Comparison of ENCODE assay signal across 20 cellular contexts in the genomic region with DNA sequence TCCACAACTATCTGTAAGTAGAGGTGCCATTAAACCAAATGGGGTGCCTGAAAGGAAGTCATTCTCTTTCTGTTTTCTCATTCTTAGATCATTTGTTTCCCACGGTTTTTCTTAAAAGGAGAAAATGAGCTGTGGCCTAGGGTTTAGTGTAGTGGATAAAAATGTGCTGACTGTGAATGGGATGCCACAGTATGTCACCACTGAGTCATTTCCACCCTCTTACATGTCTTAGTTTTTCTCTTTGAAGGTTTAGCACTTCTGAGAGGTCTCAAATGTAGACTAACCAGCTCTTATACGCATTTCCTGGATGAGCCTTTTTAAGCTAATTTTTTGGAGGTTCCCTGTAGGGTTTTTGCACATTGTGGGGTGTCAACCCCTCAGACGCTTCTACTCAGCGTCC.
DNase-seq lines count a peak whose midpoint lies in the region; ATAC-seq, FAIRE-seq and TF ChIP-seq lines count a peak whose summit lies in the region.
"Had no signal": no experiment of that assay in that cellular context is flagged by ENCODE, and none has a peak within 500 bp of the region (broad histone marks: within the 10 kb centered on the region; RNA-seq: fewer than 3 reads in every experiment).

No MANE protein-coding gene starts in this region.

- peak overlapping the region; percentile 11 for H3K4me2 ChIP-seq in astrocyte (ENCODE audit: low read length)

- H3K27me3 ChIP-seq in astrocyte (ENCODE audit: insufficient read depth, low read length) (no peaks in the 10 kb centered on the region), endodermal cell (ENCODE audit: control insufficient read depth, insufficient read depth, low read length, poor library complexity, severe bottlenecking) (no peaks in the 10 kb centered on the region)

- H3K4me3 ChIP-seq in astrocyte (ENCODE audit: insufficient read depth, low read depth, low read length) = no peak overlapping the region
- no peak overlapping the region for H3K4me3 ChIP-seq in endodermal cell (ENCODE audit: low read length)
- H3K4me3 ChIP-seq: GM12878 had no signal

- TF ChIP-seq CTCF in astrocyte (IDR thresholded peaks at IDR 0.05; ENCODE audit: insufficient read depth, low read depth, low read length) (no peak), endodermal cell (conservative IDR thresholded peaks at IDR 0.05) (no peak)

- H3K27ac ChIP-seq in astrocyte (ENCODE audit: low read depth, low read length) (peak overlapping the region; percentile 50), endodermal cell (ENCODE audit: low read depth, low read length) (no peak overlapping the region)
- H3K27ac ChIP-seq: HL-60 had no signal

- FAIRE-seq in astrocyte (lab: Jason Lieb, UNC) = no peak
- FAIRE-seq: GM12878, GM18507 had no signal

- no peak overlapping the region for H3K27ac Mint-ChIP-seq in astrocyte (ENCODE audit: unreplicated experiment)
- H3K27ac Mint-ChIP-seq in endodermal cell = no peak overlapping the region
- H3K27ac Mint-ChIP-seq: HFFc6 had no signal

- no peaks in the 10 kb centered on the region for H3K27me3 Mint-ChIP-seq in astrocyte (ENCODE audit: low read depth, unreplicated experiment)
- no peaks in the 10 kb centered on the region for H3K27me3 Mint-ChIP-seq in endodermal cell (ENCODE audit: insufficient read depth)

- WGBS in endodermal cell (ENCODE audit: insufficient coverage in 1 of 2, insufficient read length in 1 of 2), 2 experiments = 79% methylated on average over 2 of the region's 4 CpGs; no CpG with 5 or more reads in 1 of the 2 experiments

- no peaks in the 10 kb centered on the region for H3K4me1 ChIP-seq in astrocyte (ENCODE audit: insufficient read depth, low read length)
- H3K4me1 ChIP-seq in endodermal cell (ENCODE audit: control insufficient read depth, insufficient read depth, low read length) = no peaks in the 10 kb centered on the region

- DNase-seq in HCEC 1CT (peak; percentile 0), astrocyte (ENCODE audit: low read depth) (peak; percentile 0), iris pigment epithelial cell (ENCODE audit: low read depth) (peak; percentile 10), DMS53 (lab: John Stamatoyannopoulos, UW) (no peak), NCI-H187 treated with DMSO at 0.1 percent for 48 hours (lab: John Stamatoyannopoulos, UW) (no peak), endodermal cell (no peak)
- DNase-seq: C1 segment of cervical spinal cord, GOT3, HFFc6, KG1, MM.1S, NCI-H1105 treated with DMSO at 0.1 percent for 48 hours, NCI-H187, NCI-H2171, NCI-H510A treated with DMSO at 0.1 percent for 48 hours, RPMI8226 had no signal

- no peaks in the 10 kb centered on the region for H3K36me3 Mint-ChIP-seq in astrocyte (ENCODE audit: low read depth, unreplicated experiment)
- H3K36me3 Mint-ChIP-seq in endodermal cell (ENCODE audit: low read depth) = no peaks in the 10 kb centered on the region

- H3K36me3 ChIP-seq in astrocyte (ENCODE audit: insufficient read depth, low read length) (no peaks in the 10 kb centered on the region), endodermal cell (ENCODE audit: control insufficient read depth, insufficient read depth, low read length) (no peaks in the 10 kb centered on the region)

- H4K20me1 ChIP-seq in astrocyte (ENCODE audit: insufficient read depth, low read length) = no peaks in the 10 kb centered on the region

- H3K9me3 ChIP-seq in astrocyte (ENCODE audit: insufficient read depth, low read depth, low read length) = no peaks in the 10 kb centered on the region
- peaks cover 39% of the 10 kb centered on the region for H3K9me3 ChIP-seq in endodermal cell (ENCODE audit: control insufficient read depth, low read length)

- H2AFZ ChIP-seq in astrocyte (ENCODE audit: low read depth, low read length) = no peak overlapping the region

- H3K9ac ChIP-seq in astrocyte (ENCODE audit: low read length) (no peak overlapping the region), endodermal cell (ENCODE audit: extremely low read depth, low read length, poor library complexity, severe bottlenecking) (no peak overlapping the region)

- H3K9me3 Mint-ChIP-seq in astrocyte (ENCODE audit: unreplicated experiment) = peaks cover 3% of the 10 kb centered on the region
- peaks cover 47% of the 10 kb centered on the region for H3K9me3 Mint-ChIP-seq in endodermal cell
- H3K9me3 Mint-ChIP-seq: HFFc6 had no signal

- no peaks in the 10 kb centered on the region for H3K79me2 ChIP-seq in astrocyte (ENCODE audit: insufficient read depth, low read length)

- no peak overlapping the region for H3K4me3 Mint-ChIP-seq in astrocyte (ENCODE audit: unreplicated experiment)
- H3K4me3 Mint-ChIP-seq in endodermal cell = no peak overlapping the region
- H3K4me3 Mint-ChIP-seq: HFFc6 had no signal

- H3K4me1 Mint-ChIP-seq in astrocyte (ENCODE audit: low read depth, unreplicated experiment) (no peaks in the 10 kb centered on the region), endodermal cell (no peaks in the 10 kb centered on the region)

- no peak for ATAC-seq in GM21576 (IDR thresholded peaks at IDR 0.05; ENCODE audit: unreplicated experiment)
- ATAC-seq: GM12878 had no signal

Comparison
In these comparisons a context has a peak if more than half of its experiments do, and no peak if none do; other contexts are left out.
1. DNase-seq: peak in HCEC 1CT (single experiment), astrocyte (single experiment) and iris pigment epithelial cell (single experiment); none in DMS53 (single experiment), NCI-H187 treated with DMSO at 0.1 percent for 48 hours (single experiment) and endodermal cell (single experiment).